Comparison of ENCODE assay signal across 8 cellular contexts in the genomic region with DNA sequence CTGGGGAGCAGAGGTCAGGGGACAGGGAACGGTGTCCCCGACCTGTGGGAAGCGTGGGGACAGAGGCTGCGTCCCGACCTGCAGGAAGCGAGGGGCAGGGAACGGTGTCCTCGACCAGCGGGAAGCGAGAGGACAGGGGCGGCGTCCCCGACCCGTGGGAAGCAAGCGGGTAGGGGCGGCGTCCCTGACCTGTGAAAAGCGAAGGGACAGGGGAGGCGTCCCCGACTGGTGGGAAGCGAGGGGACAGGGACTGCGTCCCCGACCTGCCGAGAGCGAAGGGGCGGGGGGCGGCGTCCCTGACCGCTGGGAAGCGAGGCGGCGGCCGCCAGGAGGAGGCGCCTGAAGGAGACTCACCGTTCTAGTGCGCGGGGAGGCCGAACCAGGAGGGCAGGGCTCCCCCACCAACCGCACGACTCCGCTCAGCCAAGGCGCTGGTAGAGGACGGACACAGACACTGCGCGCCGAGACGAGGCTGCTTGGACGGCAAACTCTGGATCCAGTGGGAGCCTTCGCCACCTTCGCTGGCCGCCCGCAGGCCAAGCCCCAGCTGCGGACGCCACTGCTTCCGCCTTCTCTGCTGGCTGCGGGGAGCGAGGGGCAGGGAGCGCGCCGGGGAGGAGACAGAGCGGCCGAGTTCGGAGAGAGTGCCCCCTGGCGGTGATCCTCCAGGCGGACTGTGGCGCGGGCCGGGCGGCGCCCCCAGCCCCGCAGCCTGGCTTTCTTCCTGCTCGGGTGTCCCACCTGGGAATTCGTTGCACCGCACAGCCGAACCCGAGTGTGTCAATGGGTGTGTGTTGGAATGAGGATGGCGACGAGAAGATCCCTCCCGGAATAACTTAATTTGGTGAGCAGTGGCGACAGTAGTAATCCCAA. TPM values are rescaled to one million over a fixed set of nuclear protein-coding genes. Genes with fewer than 3 reads are reported as not detected.
A peak's percentile ranks its signal among the peaks of the same experiment; 100 is the strongest.
DNase-seq lines count a peak whose midpoint lies in the region; ATAC-seq lines count a peak whose summit lies in the region.

A gene with protein sequence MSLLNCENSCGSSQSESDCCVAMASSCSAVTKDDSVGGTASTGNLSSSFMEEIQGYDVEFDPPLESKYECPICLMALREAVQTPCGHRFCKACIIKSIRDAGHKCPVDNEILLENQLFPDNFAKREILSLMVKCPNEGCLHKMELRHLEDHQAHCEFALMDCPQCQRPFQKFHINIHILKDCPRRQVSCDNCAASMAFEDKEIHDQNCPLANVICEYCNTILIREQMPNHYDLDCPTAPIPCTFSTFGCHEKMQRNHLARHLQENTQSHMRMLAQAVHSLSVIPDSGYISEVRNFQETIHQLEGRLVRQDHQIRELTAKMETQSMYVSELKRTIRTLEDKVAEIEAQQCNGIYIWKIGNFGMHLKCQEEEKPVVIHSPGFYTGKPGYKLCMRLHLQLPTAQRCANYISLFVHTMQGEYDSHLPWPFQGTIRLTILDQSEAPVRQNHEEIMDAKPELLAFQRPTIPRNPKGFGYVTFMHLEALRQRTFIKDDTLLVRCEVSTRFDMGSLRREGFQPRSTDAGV (minus strand): TSS at position 579 of the 873 bp plus-strand sequence. CDS start 8,757 bp downstream, outside the sequence.

- H3K27ac ChIP-seq in cingulate gyrus (ENCODE audit: low read depth, low read length) = peak within 1 kb of the TSS; percentile 88

- peak; percentile 90 for DNase-seq in Ammon's horn (ENCODE audit: low spot score)
- peak; percentile 57 to 88 for DNase-seq in NCI-H446 (lab: John Stamatoyannopoulos, UW)
- peak; percentile 88 to 89 for DNase-seq in activated CD4-positive, alpha-beta T cell treated with anti-CD3 and anti-CD28 coated beads for 4 hours
- DNase-seq in left colon = peak; percentile 86 to 95
- peak; percentile 86 for DNase-seq in stimulated activated CD4-positive, alpha-beta T cell treated with anti-CD3 and anti-CD28 coated beads, Interleukin-1b, Interleukin-23, amount 100 ng/mL, for 48 hours

- ATAC-seq in GM19023 (IDR thresholded peaks at IDR 0.05; ENCODE audit: unreplicated experiment) = peak; percentile 98
- peak; percentile 98 for ATAC-seq in HG03196 (IDR thresholded peaks at IDR 0.05; ENCODE audit: unreplicated experiment)
- peak; percentile 94 for ATAC-seq in left colon

- intact Hi-C loops in left colon (cut with DNase I, micrococcal nuclease) = no loop called here

RNA-seq across cellular contexts. Expression of the gene that starts here (rescaled TPM):
- 10 to 100 TPM; 11.7 to 15.1 TPM for total RNA-seq in left colon

Comparison
In these comparisons a context has a peak if more than half of its experiments do, and no peak if none do; other contexts are left out.
1. Peak in every context shown above with its lines: DNase-seq, ATAC-seq and H3K27ac ChIP-seq.